ENCODE assay signal across 2 cellular contexts in the genomic region with DNA sequence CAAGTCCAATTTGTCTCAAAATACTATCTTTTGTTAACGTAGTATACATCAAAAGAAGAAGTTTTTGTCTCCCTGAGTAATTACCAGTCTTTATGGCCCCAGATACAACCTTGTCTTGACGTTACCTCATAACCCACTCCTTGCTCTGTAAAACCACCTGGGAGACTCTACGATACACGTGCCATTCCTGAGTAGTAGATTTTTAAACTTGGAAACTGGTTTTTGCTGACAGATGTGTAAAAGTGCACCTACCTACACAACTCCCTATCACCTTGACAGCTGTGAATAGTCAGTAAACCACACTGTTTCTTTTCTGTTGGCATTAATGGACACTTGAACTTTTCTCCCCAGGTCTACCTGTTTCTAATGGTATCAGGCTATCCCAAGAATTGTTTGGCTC.
A peak's percentile ranks its signal among the peaks of the same experiment; 100 is the strongest.
TF ChIP-seq lines count a peak whose summit lies in the region.

No MANE protein-coding gene starts in this region.

TF ChIP-seq in HepG2, 621 proteins besides CTCF, POLR2A, EP300 and RAD21:
- TF ChIP-seq, protein P1, sequence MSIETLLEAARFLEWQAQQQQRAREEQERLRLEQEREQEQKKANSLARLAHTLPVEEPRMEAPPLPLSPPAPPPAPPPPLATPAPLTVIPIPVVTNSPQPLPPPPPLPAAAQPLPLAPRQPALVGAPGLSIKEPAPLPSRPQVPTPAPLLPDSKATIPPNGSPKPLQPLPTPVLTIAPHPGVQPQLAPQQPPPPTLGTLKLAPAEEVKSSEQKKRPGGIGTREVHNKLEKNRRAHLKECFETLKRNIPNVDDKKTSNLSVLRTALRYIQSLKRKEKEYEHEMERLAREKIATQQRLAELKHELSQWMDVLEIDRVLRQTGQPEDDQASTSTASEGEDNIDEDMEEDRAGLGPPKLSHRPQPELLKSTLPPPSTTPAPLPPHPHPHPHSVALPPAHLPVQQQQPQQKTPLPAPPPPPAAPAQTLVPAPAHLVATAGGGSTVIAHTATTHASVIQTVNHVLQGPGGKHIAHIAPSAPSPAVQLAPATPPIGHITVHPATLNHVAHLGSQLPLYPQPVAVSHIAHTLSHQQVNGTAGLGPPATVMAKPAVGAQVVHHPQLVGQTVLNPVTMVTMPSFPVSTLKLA (IDR thresholded peaks at IDR 0.05): peak; percentile 58; the same call in 1 of the 2 replicates
- TF ChIP-seq ZNF383 (CRISPR knock-in tag; IDR thresholded peaks at IDR 0.05; ENCODE audit: borderline replicate concordance): no peak
- peak; percentile 46; the same call in 1 of the 2 replicates for TF ChIP-seq MAFF (IDR thresholded peaks at IDR 0.05; ENCODE audit: low read depth, low read length)
- TF ChIP-seq MAFK (conservative IDR thresholded peaks at IDR 0.05 in 1 of 2, IDR thresholded peaks at IDR 0.05 in 1 of 2; ENCODE audit: low read length in 2 of 2): peak; percentile 52 to 74

TF ChIP-seq in K562, 482 proteins besides CTCF, POLR2A, EP300 and RAD21:
- peak; percentile 12; the same call in 1 of the 2 replicates for TF ChIP-seq ZNF316 (IDR thresholded peaks at IDR 0.05)
- TF ChIP-seq, protein P2, sequence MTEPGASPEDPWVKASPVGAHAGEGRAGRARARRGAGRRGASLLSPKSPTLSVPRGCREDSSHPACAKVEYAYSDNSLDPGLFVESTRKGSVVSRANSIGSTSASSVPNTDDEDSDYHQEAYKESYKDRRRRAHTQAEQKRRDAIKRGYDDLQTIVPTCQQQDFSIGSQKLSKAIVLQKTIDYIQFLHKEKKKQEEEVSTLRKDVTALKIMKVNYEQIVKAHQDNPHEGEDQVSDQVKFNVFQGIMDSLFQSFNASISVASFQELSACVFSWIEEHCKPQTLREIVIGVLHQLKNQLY (CRISPR knock-in tag; conservative IDR thresholded peaks at IDR 0.05): no peak
